In the genomic region with DNA sequence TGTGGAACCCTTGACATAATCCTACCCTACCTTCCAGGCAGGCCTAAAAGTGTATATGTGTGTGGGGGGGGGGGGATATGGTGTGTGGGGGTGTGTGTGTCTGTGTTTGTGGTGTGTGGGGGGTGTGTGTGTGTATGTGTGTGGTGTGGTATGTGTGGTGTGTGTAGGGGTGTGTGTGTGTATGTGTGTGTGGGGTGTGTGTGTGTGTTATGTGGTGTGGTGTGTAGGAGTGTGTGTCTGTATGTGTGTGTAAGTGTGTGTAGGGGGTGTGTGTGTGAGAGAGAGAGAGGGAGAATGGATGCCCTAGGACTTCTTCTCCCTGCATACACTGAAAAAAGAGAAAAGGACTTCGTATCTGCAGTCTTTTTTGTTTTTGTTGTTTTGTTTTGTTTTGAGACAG, we compare ENCODE assay signal across 18 cellular contexts.
"Had no signal": no experiment of that assay in that cellular context is flagged by ENCODE, and none has a peak within 500 bp of the region (broad histone marks: within the 10 kb centered on the region; RNA-seq: fewer than 3 reads in every experiment).

No MANE protein-coding gene starts in this region.

- FAIRE-seq: endothelial cell of umbilical vein, kidney, pancreas had no signal

- H3K27ac ChIP-seq: foreskin keratinocyte, lower lobe of right lung, pancreas, tibial artery, upper lobe of right lung, vagina had no signal

- DNase-seq: cortex of kidney; endodermal cell; erythroblast; foreskin keratinocyte; kidney; lower lobe of right lung; pancreas; stimulated activated CD4-positive, alpha-beta T cell treated with anti-CD3 and anti-CD28 coated beads, Interleukin-2, amount 100 ng/mL, for 48 hours; tibial artery; upper lobe of right lung had no signal

- H3K27me3 Mint-ChIP-seq: stimulated activated naive CD8-positive, alpha-beta T cell treated with anti-CD3 and anti-CD28 coated beads, Interleukin-15, Interleukin-2, amounts not matched to agents 100 ng/mL and 50 ng/mL, for 24 hours had no signal

- H3K27ac Mint-ChIP-seq: endodermal cell; memory B cell; mesothelial cell of epicardium; progenitor cell of endocrine pancreas; stimulated activated naive CD8-positive, alpha-beta T cell treated with anti-CD3 and anti-CD28 coated beads, Interleukin-15, Interleukin-2, amounts not matched to agents 100 ng/mL and 50 ng/mL, for 24 hours had no signal

- H3K27me3 ChIP-seq: pancreas, tibial artery, upper lobe of right lung, vagina had no signal

- H3K36me3 ChIP-seq: left ventricle myocardium inferior, lower lobe of right lung, pancreas, tibial artery, upper lobe of right lung, vagina had no signal

- H3K36me3 Mint-ChIP-seq: memory B cell, mesothelial cell of epicardium had no signal

- H3K9me3 ChIP-seq: left ventricle myocardium inferior, lower lobe of right lung, pancreas, tibial artery, upper lobe of right lung, vagina had no signal

- H3K4me3 Mint-ChIP-seq: endodermal cell; memory B cell; mesothelial cell of epicardium; stimulated activated naive CD8-positive, alpha-beta T cell treated with anti-CD3 and anti-CD28 coated beads, Interleukin-15, Interleukin-2, amounts not matched to agents 100 ng/mL and 50 ng/mL, for 24 hours had no signal

- H3K4me1 Mint-ChIP-seq: endodermal cell, memory B cell had no signal

- H3K4me3 ChIP-seq: left ventricle myocardium inferior, lower lobe of right lung, pancreas, smooth muscle cell, tibial artery, upper lobe of right lung, vagina had no signal

- H3K4me1 ChIP-seq: foreskin keratinocyte, lower lobe of right lung, pancreas, vagina had no signal

- ATAC-seq: foreskin keratinocyte, lower lobe of right lung, pancreas, upper lobe of right lung had no signal

- H3K9me3 Mint-ChIP-seq: endodermal cell; memory B cell; mesothelial cell of epicardium; stimulated activated naive CD8-positive, alpha-beta T cell treated with anti-CD3 and anti-CD28 coated beads, Interleukin-15, Interleukin-2, amounts not matched to agents 100 ng/mL and 50 ng/mL, for 24 hours had no signal

- H3K4me2 ChIP-seq: smooth muscle cell had no signal
